Comparison of ENCODE assay signal across 12 cellular contexts in genomic region chr14:70856851-70857498, GRCh38. TPM values are rescaled to one million over a fixed set of nuclear protein-coding genes. Genes with fewer than 3 reads are reported as not detected.
DNase-seq lines count a peak whose midpoint lies in the region; ATAC-seq and TF ChIP-seq lines count a peak whose summit lies in the region.
"Had no signal": no experiment of that assay in that cellular context is flagged by ENCODE, and none has a peak within 500 bp of the region (broad histone marks: within the 10 kb centered on the region; RNA-seq: fewer than 3 reads in every experiment).

No MANE protein-coding gene starts in this region.

- no peak overlapping the region for H3K9ac ChIP-seq in adipocyte (ENCODE audit: low read length)

- ATAC-seq in left lung (peak; percentile 13), psoas muscle (no peak)

- no peak for TF ChIP-seq CTCF in left lung (IDR thresholded peaks at IDR 0.05)
- no peak for TF ChIP-seq CTCF in psoas muscle (IDR thresholded peaks at IDR 0.05)
- no peak for TF ChIP-seq CTCF in suprapubic skin (IDR thresholded peaks at IDR 0.05)
- TF ChIP-seq CTCF in testis (IDR thresholded peaks at IDR 0.05): no peak

- H3K36me3 ChIP-seq in adipocyte (ENCODE audit: control insufficient read depth, insufficient read depth, low read length, severe bottlenecking) (no peaks in the 10 kb centered on the region), left lung (no peaks in the 10 kb centered on the region), psoas muscle (ENCODE audit: insufficient read depth in 1 of 2, low read depth in 1 of 2) (no peaks in the 10 kb centered on the region), suprapubic skin (no peaks in the 10 kb centered on the region), testis (ENCODE audit: low read depth, missing control alignments) (no peaks in the 10 kb centered on the region)
- H3K36me3 ChIP-seq: spleen had no signal

- H3K27ac ChIP-seq in left lung (no peak overlapping the region), psoas muscle (no peak overlapping the region), suprapubic skin (no peak overlapping the region), testis (no peak overlapping the region)
- H3K27ac ChIP-seq: spleen had no signal

- H3K27me3 ChIP-seq in adipocyte (replicated peaks; ENCODE audit: control insufficient read depth, insufficient read depth, low read length): no peaks in the 10 kb centered on the region
- H3K27me3 ChIP-seq in left lung: no peaks in the 10 kb centered on the region
- H3K27me3 ChIP-seq in psoas muscle (ENCODE audit: insufficient read depth in 3 of 3, low read length in 2 of 3): peaks cover 0 to 2% (median 0%) of the 10 kb centered on the region in 3 donors
- H3K27me3 ChIP-seq in suprapubic skin: no peaks in the 10 kb centered on the region
- H3K27me3 ChIP-seq in testis: no peaks in the 10 kb centered on the region
- H3K27me3 ChIP-seq: spleen had no signal

- no peak for TF ChIP-seq EP300 in suprapubic skin (IDR thresholded peaks at IDR 0.05)

- 80 to 88% (median 80%) methylated on average over 2 of the region's 2 CpGs for WGBS in psoas muscle, 3 donors
- WGBS in suprapubic skin: 44% methylated on average over 2 of the region's 2 CpGs
- WGBS in testis, 2 donors: 75 to 86% methylated on average over 2 of the region's 2 CpGs

- intact Hi-C loops in left lung (cut with DNase I) (no loop called here), psoas muscle (cut with DNase I) (no loop called here), testis (cut with DNase I; ENCODE audit: low total_unique reads) (no loop called here)

- peak; percentile 94 for DNase-seq in EL
- DNase-seq in M059J (ENCODE audit: low read depth): peak; percentile 92
- peak; percentile 45 for DNase-seq in adipocyte (ENCODE audit: low read depth)
- DNase-seq in left lung: no peak
- no peak for DNase-seq in psoas muscle
- no peak for DNase-seq in suprapubic skin (ENCODE audit: low spot score in 2 of 2)
- no peak for DNase-seq in testis
- DNase-seq in globus pallidus (ENCODE audit: low spot score): no peak
- DNase-seq: KG1, midbrain, NCI-H524 treated with DMSO at 0.1 percent for 48 hours, spleen had no signal

- H3K4me1 ChIP-seq in adipocyte (ENCODE audit: control insufficient read depth, insufficient read depth, low read length) (peaks cover 5% of the 10 kb centered on the region), left lung (no peaks in the 10 kb centered on the region), psoas muscle (no peaks in the 10 kb centered on the region), suprapubic skin (no peaks in the 10 kb centered on the region), testis (no peaks in the 10 kb centered on the region)
- H3K4me1 ChIP-seq: spleen had no signal

- no peak for TF ChIP-seq POLR2A in suprapubic skin (IDR thresholded peaks at IDR 0.05)
- no peak for TF ChIP-seq POLR2A in testis (IDR thresholded peaks at IDR 0.05)

- H3K4me3 ChIP-seq in adipocyte (ENCODE audit: low read length) (no peak overlapping the region), left lung (no peak overlapping the region), psoas muscle (no peak overlapping the region), suprapubic skin (no peak overlapping the region), testis (no peak overlapping the region)
- H3K4me3 ChIP-seq: spleen had no signal

- H3K9me3 ChIP-seq in adipocyte (ENCODE audit: control insufficient read depth, low read length) (no peaks in the 10 kb centered on the region), left lung (no peaks in the 10 kb centered on the region), psoas muscle (no peaks in the 10 kb centered on the region), suprapubic skin (no peaks in the 10 kb centered on the region), testis (no peaks in the 10 kb centered on the region)
- H3K9me3 ChIP-seq: spleen had no signal

RNA-seq across cellular contexts. Expression of gene MAP3K9, which starts 47.7 kb away (rescaled TPM):
- total RNA-seq in M059J (2014; rRNA removed; shearing (Covaris generic)): 3.1 and 5.8 TPM in 2 replicates
- 10 to 100 TPM; 10.7 to 13.1 TPM for total RNA-seq in left lung
- total RNA-seq in psoas muscle: 1 to 10 TPM; 2.1 to 4.3 (median 3.2) TPM
- polyA plus RNA-seq in psoas muscle: 1 to 10 TPM in 2 of 3 donors, under 1 TPM in 1; 0.44 to 1.8 (median 1.1) TPM
- total RNA-seq in suprapubic skin: 10 to 100 TPM; 12.6 to 16.5 (median 14.7) TPM
- 10 to 100 TPM; 17.4 to 22.5 TPM for total RNA-seq in testis
- 18.0 TPM for polyA plus RNA-seq in testis (ENCODE audit: insufficient read depth, low read depth, low replicate concordance)

RNA-seq across cellular contexts. Expression of gene PCNX1, which starts 50.3 kb away (rescaled TPM):
- 20.7 and 28.7 TPM in 2 replicates for total RNA-seq in M059J (2014; rRNA removed; shearing (Covaris generic))
- total RNA-seq in left lung (10 to 100 TPM; 44.7 to 65.8 TPM), psoas muscle (10 to 100 TPM; 29.1 to 48.1 (median 41.4) TPM), suprapubic skin (10 to 100 TPM; 22.0 to 95.4 (median 29.7) TPM), testis (100 to 1,000 TPM; 105 to 123 TPM)
- polyA plus RNA-seq in psoas muscle (10 to 100 TPM in 1 of 3 donors, 1 to 10 TPM in 2; 5.2 to 11.7 (median 5.4) TPM), testis (ENCODE audit: insufficient read depth, low read depth, low replicate concordance) (70.9 TPM)

Comparison
In these comparisons a context has a peak if more than half of its experiments do, and no peak if none do; other contexts are left out.
1. DNase-seq: peak in EL (single experiment), M059J (single experiment) and adipocyte (single experiment); none in left lung (0 of 2), psoas muscle (0 of 2), suprapubic skin (0 of 2), testis (single experiment) and globus pallidus (single experiment).